12 cellular contexts compared by ENCODE assay signal in the genomic region with DNA sequence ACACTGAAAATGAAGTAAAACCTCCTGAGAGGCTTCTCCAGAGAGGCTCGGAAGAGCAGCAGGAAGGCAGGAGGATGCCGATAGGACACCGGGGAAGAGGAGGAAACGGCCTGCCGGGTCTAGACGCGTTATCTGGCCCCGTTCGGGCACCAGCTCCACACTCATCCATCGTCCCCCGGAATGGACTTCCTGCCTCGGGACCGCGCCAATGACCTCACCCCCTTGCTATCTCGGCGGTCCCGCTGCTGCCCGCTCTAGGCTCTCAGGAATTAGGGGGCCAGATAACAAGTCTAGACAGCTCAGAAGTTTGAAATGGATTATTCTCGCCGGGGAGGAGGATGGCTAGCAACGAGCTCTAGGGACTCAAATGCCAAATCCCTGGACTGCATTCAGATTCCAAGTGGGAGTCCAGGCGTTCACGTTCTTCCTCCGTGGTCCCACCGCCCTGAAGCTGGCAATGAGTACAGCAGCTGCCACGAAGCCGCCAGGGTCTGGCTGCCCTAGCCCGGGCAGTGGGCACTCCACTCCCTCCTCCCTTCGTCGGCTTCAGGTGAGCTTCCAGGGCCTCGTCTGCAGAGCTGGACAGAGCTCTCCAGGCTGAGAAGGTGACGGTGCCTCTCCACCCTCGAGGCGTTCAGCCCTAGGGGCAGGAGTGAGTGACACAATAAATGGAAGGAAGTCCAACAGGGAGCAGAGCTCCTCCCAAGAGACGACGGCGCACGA.
A peak's percentile ranks its signal among the peaks of the same experiment; 100 is the strongest.
DNase-seq lines count a peak whose midpoint lies in the region; ATAC-seq, FAIRE-seq and TF ChIP-seq lines count a peak whose summit lies in the region.
"Had no signal": no experiment of that assay in that cellular context is flagged by ENCODE, and none has a peak within 500 bp of the region (broad histone marks: within the 10 kb centered on the region; RNA-seq: fewer than 3 reads in every experiment).

No MANE protein-coding gene starts in this region.

- H4K8ac ChIP-seq in H1 (ENCODE audit: extremely low read depth, insufficient read depth, low read length) = no peak overlapping the region

- H4K91ac ChIP-seq in H1 (replicated peaks; ENCODE audit: insufficient read length, low read length) = peak overlapping the region; percentile 9

- H3K27ac ChIP-seq in H1 (ENCODE audit: low read depth, low read length) (no peak overlapping the region), left lung (no peak overlapping the region)
- H3K27ac ChIP-seq: 22Rv1, pancreas had no signal

- H3K23me2 ChIP-seq in H1 (ENCODE audit: low read depth, low read length) = peaks cover 8% of the 10 kb centered on the region

- H3K14ac ChIP-seq in H1 (ENCODE audit: insufficient read length) = no peak overlapping the region

- TF ChIP-seq RAD21 in H1 (IDR thresholded peaks at IDR 0.05 in 1 of 2, conservative IDR thresholded peaks at IDR 0.05 in 1 of 2; ENCODE audit: low read depth in 2 of 2, low read length in 2 of 2) = no peak

- H3K9me3 ChIP-seq in H1 (ENCODE audit: insufficient read depth in 2 of 2, low read depth in 1 of 2, low read length in 1 of 2) (no peaks in the 10 kb centered on the region), left lung (no peaks in the 10 kb centered on the region)
- H3K9me3 ChIP-seq: pancreas had no signal

- H3K56ac ChIP-seq in H1 (replicated peaks; ENCODE audit: insufficient read length, low read depth, low read length) = no peak overlapping the region

- H3K36me3 Mint-ChIP-seq in type B pancreatic cell = no peaks in the 10 kb centered on the region

- peak overlapping the region; percentile 76 for H3K4me3 Mint-ChIP-seq in type B pancreatic cell

- H3K27me3 Mint-ChIP-seq in type B pancreatic cell = peaks cover 48% of the 10 kb centered on the region

- no peak overlapping the region; the same call in 1 of the 2 replicates for H2BK15ac ChIP-seq in H1 (ENCODE audit: low read length)

- H3K9ac ChIP-seq in H1 (replicated peaks in 1 of 4; ENCODE audit: extremely low read depth in 1 of 4, low read depth in 3 of 4, low read length in 3 of 4) = no peak overlapping the region

- POLR2A ChIA-PET in H1 (lab: Charles Lee; ENCODE audit: partially characterized antibody) = no interaction called here

- intact Hi-C loops in left lung (cut with DNase I) = no loop called here

- DNase-seq in NCI-H82 (lab: John Stamatoyannopoulos, UW) (peak; percentile 3), NCI-H82 treated with DMSO at 0.1 percent for 48 hours (lab: John Stamatoyannopoulos, UW; ENCODE audit: unreplicated experiment) (no peak), H1 (ENCODE audit: low read depth in 1 of 2, low spot score in 2 of 2) (no peak), left lung (no peak), type B pancreatic cell (ENCODE audit: extremely low spot score, unreplicated experiment) (no peak), 8988T (no peak)
- DNase-seq: NCI-H69, pancreas, T-helper 2 cell had no signal

- H2AFZ ChIP-seq in H1 (ENCODE audit: low read length) = no peak overlapping the region

- H2BK20ac ChIP-seq in H1 (ENCODE audit: low read length) = no peak overlapping the region

- H3K27me3 ChIP-seq in H1 (replicated peaks in 1 of 4; ENCODE audit: control insufficient read depth in 3 of 4, extremely low read depth in 1 of 4, insufficient read depth in 3 of 4, low read length in 3 of 4) (no peaks in the 10 kb centered on the region), left lung (peaks cover 6 to 95% of the 10 kb centered on the region in 2 donors)

- H3K9me3 Mint-ChIP-seq in type B pancreatic cell = no peaks in the 10 kb centered on the region

- no peak overlapping the region for H3K23ac ChIP-seq in H1 (ENCODE audit: insufficient read length)

- H3K4me1 ChIP-seq in H1 (replicated peaks in 1 of 4; ENCODE audit: control insufficient read depth in 3 of 4, insufficient read depth in 4 of 4, low read length in 3 of 4) (peaks cover 0 to 5% (median 0%) of the 10 kb centered on the region in 4 experiments; a peak in 1 of 7 replicates), left lung (peaks cover 4 to 8% of the 10 kb centered on the region in 2 donors)
- H3K4me1 ChIP-seq: pancreas had no signal

- no peaks in the 10 kb centered on the region; the same call in 1 of the 2 replicates for H3K79me1 ChIP-seq in H1 (ENCODE audit: low read depth, low read length)

- H2BK12ac ChIP-seq in H1 (ENCODE audit: low read depth, low read length) = 0 out of 2 replicates have a peak overlapping the region, but pooled peaks have one; percentile 9

- H4K20me1 ChIP-seq in H1 (replicated peaks in 1 of 2; ENCODE audit: control insufficient read depth in 1 of 2, insufficient read depth in 2 of 2, low read length in 2 of 2) = peaks cover 0 to 7% of the 10 kb centered on the region in 2 experiments

- peak; percentile 48 for ATAC-seq in left lung
- no peak for ATAC-seq in HG03565 (IDR thresholded peaks at IDR 0.05; ENCODE audit: unreplicated experiment)
- no peak for ATAC-seq in GM21717 (IDR thresholded peaks at IDR 0.05; ENCODE audit: unreplicated experiment)
- ATAC-seq: pancreas had no signal

- no peak overlapping the region for H4K5ac ChIP-seq in H1 (ENCODE audit: insufficient read length, low read depth, low read length)

- FAIRE-seq in H1 (lab: Jason Lieb, UNC) = no peak
- FAIRE-seq: pancreas had no signal

- H3K4me1 Mint-ChIP-seq in type B pancreatic cell (ENCODE audit: unreplicated experiment) = peaks cover 26% of the 10 kb centered on the region

- TF ChIP-seq POLR2A in H1 (IDR thresholded peaks at IDR 0.05; ENCODE audit: control extremely low read depth in 1 of 2, low read depth in 2 of 2, low read length in 2 of 2) = no peak

- H3K79me2 ChIP-seq in H1 (ENCODE audit: control insufficient read depth in 1 of 2, insufficient read depth in 2 of 2, low read length in 2 of 2) = no peaks in the 10 kb centered on the region

- H3K27ac Mint-ChIP-seq in type B pancreatic cell = peak overlapping the region; percentile 61

- H3K18ac ChIP-seq in H1 (ENCODE audit: extremely low read depth, low read length) = peak overlapping the region; percentile 32; the same call in 1 of the 2 replicates

- 88% methylated on average over 34 of the region's 38 CpGs; no CpG with 5 or more reads in 1 of the 2 experiments for WGBS in H1 (ENCODE audit: extremely low coverage in 1 of 2, insufficient coverage in 1 of 2, insufficient read length in 1 of 2, insufficient replicate concordance in 2 of 2, low coverage in 1 of 2, low lambda C conversion rate in 2 of 2, missing lambda C conversion rate in 1 of 2), 2 experiments

- H3K36me3 ChIP-seq in H1 (ENCODE audit: control insufficient read depth in 2 of 4, insufficient read depth in 4 of 4, low read length in 3 of 4) = no peaks in the 10 kb centered on the region
- H3K36me3 ChIP-seq in left lung = no peaks in the 10 kb centered on the region
- H3K36me3 ChIP-seq: pancreas had no signal

- CTCF ChIA-PET in H1 (lab: Charles Lee; ENCODE audit: partially characterized antibody) = interaction anchor here (0.6 to 1.3 kb wide), 6 partner anchors 46 to 368 kb away, joined by 3 to 4 read pairs (median 3); no protein-coding TSS in a partner anchor

- H3K4me2 ChIP-seq in H1 (ENCODE audit: insufficient read depth in 1 of 2, low read depth in 2 of 2, low read length in 2 of 2) = no peak overlapping the region

- H2BK5ac ChIP-seq in H1 (ENCODE audit: low read depth, low read length) = no peak overlapping the region

- H2AK5ac ChIP-seq in H1 (ENCODE audit: low read depth, low read length) = no peak overlapping the region

- no peak overlapping the region for H3K4ac ChIP-seq in H1 (replicated peaks; ENCODE audit: insufficient read length, low read depth, low read length)

- H2BK120ac ChIP-seq in H1 (replicated peaks; ENCODE audit: low read depth, low read length) = no peak overlapping the region

- TF ChIP-seq CTCF in H1 (IDR thresholded peaks at IDR 0.05; ENCODE audit: control extremely low read depth in 1 of 3, insufficient read depth in 1 of 3, low read depth in 1 of 3, low read length in 3 of 3) (no peak), left lung (IDR thresholded peaks at IDR 0.05) (no peak), type B pancreatic cell (conservative IDR thresholded peaks at IDR 0.05) (no peak)

- TF ChIP-seq EP300 in H1 (IDR thresholded peaks at IDR 0.05; ENCODE audit: borderline replicate concordance in 1 of 2, low read depth in 2 of 2, low read length in 2 of 2) = no peak

- H3K4me3 ChIP-seq in H1 (ENCODE audit: extremely low read depth in 1 of 4, insufficient read depth in 2 of 4, low read depth in 3 of 4, low read length in 4 of 4) = no peak overlapping the region
- H3K4me3 ChIP-seq in left lung = no peak overlapping the region
- H3K4me3 ChIP-seq: pancreas had no signal

TF ChIP-seq in H1, 55 proteins besides CTCF, POLR2A, EP300 and RAD21 (continues in another document):
- TF ChIP-seq FOSL1 (IDR thresholded peaks at IDR 0.05; ENCODE audit: insufficient read depth, low read depth, low read length) = no peak
- no peak for TF ChIP-seq SRF (IDR thresholded peaks at IDR 0.05; ENCODE audit: low read depth, low read length)
- TF ChIP-seq TAF1 (IDR thresholded peaks at IDR 0.05; ENCODE audit: low read depth, low read length) = no peak
- TF ChIP-seq YY1 (IDR thresholded peaks at IDR 0.05; ENCODE audit: low read depth, low read length) = no peak
- TF ChIP-seq CHD2 (IDR thresholded peaks at IDR 0.05; ENCODE audit: low read length) = no peak
- TF ChIP-seq KDM4A (IDR thresholded peaks at IDR 0.05; ENCODE audit: low read depth, low read length, severe bottlenecking) = no peak
- no peak for TF ChIP-seq CEBPB (IDR thresholded peaks at IDR 0.05; ENCODE audit: low read depth, low read length)
- TF ChIP-seq EZH2 (IDR thresholded peaks at IDR 0.05; ENCODE audit: low read depth, low read length, severe bottlenecking) = no peak
- TF ChIP-seq RNF2 (IDR thresholded peaks at IDR 0.05; ENCODE audit: borderline replicate concordance, low read depth, low read length, missing control alignments, poor library complexity, severe bottlenecking) = no peak
- TF ChIP-seq NRF1 (IDR thresholded peaks at IDR 0.05; ENCODE audit: low read depth, low read length) = no peak
- TF ChIP-seq GABPA (IDR thresholded peaks at IDR 0.05; ENCODE audit: borderline replicate concordance, insufficient read depth, low read length) = no peak
- no peak for TF ChIP-seq PHF8 (conservative IDR thresholded peaks at IDR 0.05; ENCODE audit: low read depth, low read length)
- TF ChIP-seq, protein P1, sequence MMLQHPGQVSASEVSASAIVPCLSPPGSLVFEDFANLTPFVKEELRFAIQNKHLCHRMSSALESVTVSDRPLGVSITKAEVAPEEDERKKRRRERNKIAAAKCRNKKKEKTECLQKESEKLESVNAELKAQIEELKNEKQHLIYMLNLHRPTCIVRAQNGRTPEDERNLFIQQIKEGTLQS (IDR thresholded peaks at IDR 0.05; ENCODE audit: insufficient read depth, low read depth, low read length) = no peak
- no peak for TF ChIP-seq CHD1 (IDR thresholded peaks at IDR 0.05; ENCODE audit: low read depth, low read length)
- no peak for TF ChIP-seq ASH2L (IDR thresholded peaks at IDR 0.05; ENCODE audit: low read length)
- no peak for TF ChIP-seq ZNF274 (IDR thresholded peaks at IDR 0.05; ENCODE audit: borderline replicate concordance, extremely low read depth, low read length)
